ENCODE assay signal across 21 cellular contexts in genomic region chr1:61647142-61647541, GRCh38.
"Had no signal": no experiment of that assay in that cellular context is flagged by ENCODE, and none has a peak within 500 bp of the region (broad histone marks: within the 10 kb centered on the region; RNA-seq: fewer than 3 reads in every experiment).

No MANE protein-coding gene starts in this region.

- H3K36me3 ChIP-seq: MG63 had no signal

- H3K27ac ChIP-seq: KMS-11, RWPE1 had no signal

- DNase-seq: MG63, NCI-H1092, NCI-H1436, NCI-H187, NCI-H2029, NCI-H2081 treated with DMSO at 0.1 percent for 48 hours, NCI-H2171, NCI-H226, NCI-H446, NCI-H510A, NCI-H524 treated with DMSO at 0.1 percent for 48 hours, NCI-H69, NCI-H774, SHP77, SK-N-SH, SW 1271 had no signal

- FAIRE-seq: K562 had no signal

- H3K36me3 Mint-ChIP-seq: IgD-negative memory B cell had no signal

- H3K27me3 ChIP-seq: MG63 had no signal

- H3K4me3 ChIP-seq: K562, MG63 had no signal

- H3K9me3 ChIP-seq: MG63, SK-N-SH had no signal

- H3K9me2 ChIP-seq: SK-N-SH had no signal

- H3K4me3 Mint-ChIP-seq: IgD-negative memory B cell had no signal

- H3K4me1 Mint-ChIP-seq: IgD-negative memory B cell had no signal

- H3K9me3 Mint-ChIP-seq: IgD-negative memory B cell had no signal

- H3K4me2 ChIP-seq: KMS-11, SK-N-SH had no signal

- ATAC-seq: K562, Panc1 had no signal
